8 cellular contexts compared by ENCODE assay signal in the genomic region with DNA sequence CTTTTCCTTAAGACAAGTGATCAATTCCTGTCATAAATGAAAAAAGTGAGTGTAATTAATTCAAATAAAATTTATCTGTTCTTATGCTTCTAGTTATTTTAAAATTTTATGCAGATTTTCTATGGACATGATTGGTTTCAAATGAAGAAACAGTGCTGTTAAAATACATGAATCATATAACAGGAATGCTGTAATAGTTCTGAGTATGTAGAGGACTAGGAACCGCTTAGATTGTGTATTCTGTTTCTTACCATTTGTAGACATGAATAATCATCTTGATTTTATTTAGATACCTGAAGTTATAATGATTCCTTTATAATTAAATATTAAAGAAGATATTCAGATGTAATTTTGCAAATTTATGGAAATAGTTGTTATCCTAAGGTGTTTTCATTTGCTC. TPM values are rescaled to one million over a fixed set of nuclear protein-coding genes. Genes with fewer than 3 reads are reported as not detected.
A peak's percentile ranks its signal among the peaks of the same experiment; 100 is the strongest.
DNase-seq lines count a peak whose midpoint lies in the region; FAIRE-seq and TF ChIP-seq lines count a peak whose summit lies in the region.
"Had no signal": no experiment of that assay in that cellular context is flagged by ENCODE, and none has a peak within 500 bp of the region (broad histone marks: within the 10 kb centered on the region; RNA-seq: fewer than 3 reads in every experiment).

No MANE protein-coding gene starts in this region.

- H3K36me3 ChIP-seq in bronchial epithelial cell (ENCODE audit: control insufficient read depth, insufficient read depth, low read length) (peaks cover 2% of the 10 kb centered on the region), neutrophil (peaks cover 40% of the 10 kb centered on the region)

- FAIRE-seq in bronchial epithelial cell (lab: Jason Lieb, UNC): no peak

- H3K9me3 ChIP-seq in neutrophil: no peaks in the 10 kb centered on the region

- H3K27me3 ChIP-seq in bronchial epithelial cell (ENCODE audit: control insufficient read depth, insufficient read depth, low read length) (no peaks in the 10 kb centered on the region), neutrophil (no peaks in the 10 kb centered on the region)

- no peak overlapping the region for H3K4me3 ChIP-seq in bronchial epithelial cell (ENCODE audit: low read depth, low read length)
- peak overlapping the region in 1 of 2 experiments; percentile 24 for H3K4me3 ChIP-seq in neutrophil (ENCODE audit: low read depth in 1 of 2, low read length in 1 of 2)

- DNase-seq in EH (ENCODE audit: low read depth) (peak; percentile 71), NCI-H226 (peak; percentile 6), bronchial epithelial cell (ENCODE audit: low read depth) (peak; percentile 51), RPMI8226 (no peak), activated gamma-delta T cell treated with Interleukin-2 at 50 U/mL for 16 hours (no peak), germinal center (ENCODE audit: low spot score) (no peak)
- DNase-seq: NCI-H2029 had no signal

- peak overlapping the region; percentile 76 for H3K27ac ChIP-seq in neutrophil

- TF ChIP-seq CTCF in bronchial epithelial cell (IDR thresholded peaks at IDR 0.05; ENCODE audit: insufficient read depth, low read length, severe bottlenecking) (no peak), neutrophil (IDR thresholded peaks at IDR 0.05) (no peak)

- peaks cover 79 to 85% of the 10 kb centered on the region in 2 experiments for H3K4me1 ChIP-seq in neutrophil (ENCODE audit: control insufficient read depth in 1 of 2, insufficient read depth in 1 of 2, low read depth in 1 of 2, low read length in 1 of 2)

RNA-seq across cellular contexts. Expression of a gene that starts 3.5 kb away (rescaled TPM):
- 73.7 and 115 TPM in 2 replicates for total RNA-seq in bronchial epithelial cell

Comparison
In these comparisons a context has a peak if more than half of its experiments do, and no peak if none do; other contexts are left out.
1. DNase-seq: peak in EH (single experiment), NCI-H226 (single experiment) and bronchial epithelial cell (single experiment); none in RPMI8226 (single experiment), activated gamma-delta T cell treated with Interleukin-2 at 50 U/mL for 16 hours (single experiment) and germinal center (single experiment).